ENCODE assay signal across 8 cellular contexts in the genomic region with DNA sequence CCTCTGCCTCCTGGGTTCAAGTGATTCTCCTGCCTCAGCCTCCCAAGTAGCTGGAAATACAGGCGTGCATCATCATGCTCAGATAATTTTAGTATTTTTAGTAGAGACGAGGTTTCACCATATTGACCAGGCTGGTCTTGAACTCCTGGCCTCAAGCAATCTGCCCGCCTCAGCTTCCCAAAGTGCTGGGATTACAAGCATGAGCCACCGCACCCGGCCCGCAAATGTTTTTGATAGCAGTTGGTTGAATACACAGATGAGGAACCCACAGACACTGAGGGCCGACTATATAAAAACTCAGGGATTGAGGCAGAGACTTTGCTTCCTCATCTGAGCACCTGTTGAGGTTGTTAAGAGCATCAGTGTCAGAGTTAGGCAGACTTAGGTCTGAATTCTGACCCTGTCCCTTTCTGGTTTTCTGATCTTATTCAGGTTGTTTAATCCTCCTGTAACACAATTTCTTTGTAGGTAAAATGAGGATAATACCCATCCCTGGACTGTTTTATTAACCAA.
A peak's percentile ranks its signal among the peaks of the same experiment; 100 is the strongest.
DNase-seq lines count a peak whose midpoint lies in the region; ATAC-seq and TF ChIP-seq lines count a peak whose summit lies in the region.
"Not testable (repeated sequence)": the region's sequence is repeated elsewhere in the genome, so short reads cannot be mapped to it uniquely, and the experiment has no call there.

No MANE protein-coding gene starts in this region.

- peak overlapping the region; percentile 88 for H3K27ac Mint-ChIP-seq in CD8-positive, alpha-beta T cell
- peak overlapping the region; percentile 69 for H3K27ac Mint-ChIP-seq in activated CD4-positive, alpha-beta T cell treated with anti-CD3 and anti-CD28 coated beads, Interleukin-2, amount 10 ng/mL, durations not matched to agents 24 days and 14 days
- H3K27ac Mint-ChIP-seq in activated naive CD4-positive, alpha-beta T cell treated with anti-CD3 and anti-CD28 coated beads, Interleukin-2, amount 50 U/mL, for 24 hours = peak overlapping the region; percentile 23
- H3K27ac Mint-ChIP-seq in effector memory CD8-positive, alpha-beta T cell = peak overlapping the region; percentile 94 to 100
- H3K27ac Mint-ChIP-seq in naive B cell = peak overlapping the region in 3 of 6 donors; percentile 59 to 90 (median 85)
- H3K27ac Mint-ChIP-seq in stimulated activated naive CD8-positive, alpha-beta T cell treated with anti-CD3 and anti-CD28 coated beads, Interleukin-15, Interleukin-2, amounts not matched to agents 100 ng/mL and 50 ng/mL, for 24 hours = peak overlapping the region; percentile 16

- TF ChIP-seq CTCF in CD8-positive, alpha-beta T cell (IDR thresholded peaks at IDR 0.05); Peyer's patch (IDR thresholded peaks at IDR 0.05): not testable (repeated sequence)

- not testable (repeated sequence) for H3K9me3 Mint-ChIP-seq in CD8-positive, alpha-beta T cell; activated CD4-positive, alpha-beta T cell treated with anti-CD3 and anti-CD28 coated beads, Interleukin-2, amount 10 ng/mL, durations not matched to agents 24 days and 14 days; activated naive CD4-positive, alpha-beta T cell treated with anti-CD3 and anti-CD28 coated beads, Interleukin-2, amount 50 U/mL, for 24 hours; effector memory CD8-positive, alpha-beta T cell; naive B cell; stimulated activated naive CD8-positive, alpha-beta T cell treated with anti-CD3 and anti-CD28 coated beads, Interleukin-15, Interleukin-2, amounts not matched to agents 100 ng/mL and 50 ng/mL, for 24 hours

- DNase-seq in CD8-positive, alpha-beta T cell; activated CD4-positive, alpha-beta T cell treated with anti-CD3 and anti-CD28 coated beads, Interleukin-2, amount 10 ng/mL, durations not matched to agents 24 days and 14 days; effector memory CD8-positive, alpha-beta T cell; naive B cell: not testable (repeated sequence)
- peak in 2 of 3 donors; percentile 7 to 46 for DNase-seq in Peyer's patch
- peak; percentile 19 for DNase-seq in activated T-cell treated with anti-CD3 and anti-CD28 coated beads, Interleukin-2, amount 50 U/mL, for 1 hour

- intact Hi-C loops in CD8-positive, alpha-beta T cell (cut with DNase I, micrococcal nuclease); activated CD4-positive, alpha-beta T cell treated with anti-CD3 and anti-CD28 coated beads, Interleukin-2, amount 10 ng/mL, durations not matched to agents 24 days and 14 days (cut with micrococcal nuclease): not testable (repeated sequence)

- H3K36me3 ChIP-seq in CD8-positive, alpha-beta T cell (ENCODE audit: insufficient read depth, low read length); Peyer's patch: not testable (repeated sequence)

- peaks cover 78% of the 10 kb centered on the region for H3K4me1 Mint-ChIP-seq in CD8-positive, alpha-beta T cell (ENCODE audit: low read depth)
- H3K4me1 Mint-ChIP-seq in activated CD4-positive, alpha-beta T cell treated with anti-CD3 and anti-CD28 coated beads, Interleukin-2, amount 10 ng/mL, durations not matched to agents 24 days and 14 days = peaks cover 52% of the 10 kb centered on the region
- peaks cover 70% of the 10 kb centered on the region for H3K4me1 Mint-ChIP-seq in activated naive CD4-positive, alpha-beta T cell treated with anti-CD3 and anti-CD28 coated beads, Interleukin-2, amount 50 U/mL, for 24 hours
- H3K4me1 Mint-ChIP-seq in effector memory CD8-positive, alpha-beta T cell (ENCODE audit: low read depth in 2 of 2) = peaks cover 39 to 50% of the 10 kb centered on the region in 2 donors
- peaks cover 39 to 54% (median 51%) of the 10 kb centered on the region in 3 donors for H3K4me1 Mint-ChIP-seq in naive B cell
- peaks cover 62% of the 10 kb centered on the region for H3K4me1 Mint-ChIP-seq in stimulated activated naive CD8-positive, alpha-beta T cell treated with anti-CD3 and anti-CD28 coated beads, Interleukin-15, Interleukin-2, amounts not matched to agents 100 ng/mL and 50 ng/mL, for 24 hours (ENCODE audit: low read depth)

- CTCF ChIA-PET in CD8-positive, alpha-beta T cell (lab: Charles Lee) = interaction anchor here (3.4 to 7.0 kb wide), 3 partner anchors 27 to 86 kb away, joined by 21 to 83 read pairs (median 26); a partner anchor contains a TSS

- peaks cover 88% of the 10 kb centered on the region for H3K4me1 ChIP-seq in CD8-positive, alpha-beta T cell (ENCODE audit: insufficient read depth, low read length)
- peaks cover 0 to 19% (median 13%) of the 10 kb centered on the region in 4 donors for H3K4me1 ChIP-seq in Peyer's patch

- POLR2A ChIA-PET in CD8-positive, alpha-beta T cell (lab: Charles Lee) = interaction anchor here (15.9 to 24.8 kb wide), 2 partner anchors 31 to 80 kb away, joined by 245 to 1192 read pairs; a partner anchor contains a TSS

- ATAC-seq in CD8-positive, alpha-beta T cell; effector memory CD8-positive, alpha-beta T cell (replicated peaks): not testable (repeated sequence)
- ATAC-seq in naive B cell (ENCODE audit: low read depth in 2 of 2) = peak; percentile 78 to 85

- not testable (repeated sequence) for H3K27me3 Mint-ChIP-seq in CD8-positive, alpha-beta T cell (ENCODE audit: low read depth); activated CD4-positive, alpha-beta T cell treated with anti-CD3 and anti-CD28 coated beads, Interleukin-2, amount 10 ng/mL, durations not matched to agents 24 days and 14 days; activated naive CD4-positive, alpha-beta T cell treated with anti-CD3 and anti-CD28 coated beads, Interleukin-2, amount 50 U/mL, for 24 hours; effector memory CD8-positive, alpha-beta T cell; naive B cell; stimulated activated naive CD8-positive, alpha-beta T cell treated with anti-CD3 and anti-CD28 coated beads, Interleukin-15, Interleukin-2, amounts not matched to agents 100 ng/mL and 50 ng/mL, for 24 hours

- not testable (repeated sequence) for H3K4me3 ChIP-seq in CD8-positive, alpha-beta T cell (ENCODE audit: low read depth, low read length); Peyer's patch

- peak overlapping the region; percentile 8 for H3K27ac ChIP-seq in CD8-positive, alpha-beta T cell (ENCODE audit: low read depth, low read length)
- peak overlapping the region in 1 of 4 donors; percentile 58 for H3K27ac ChIP-seq in Peyer's patch

- TF ChIP-seq POLR2A in Peyer's patch (IDR thresholded peaks at IDR 0.05) = not testable (repeated sequence)

- H3K9me3 ChIP-seq in CD8-positive, alpha-beta T cell (ENCODE audit: low read length); Peyer's patch: not testable (repeated sequence)

- H3K27me3 ChIP-seq in CD8-positive, alpha-beta T cell (ENCODE audit: insufficient read depth, low read length); Peyer's patch: not testable (repeated sequence)

- peak overlapping the region; percentile 39 for H3K4me3 Mint-ChIP-seq in CD8-positive, alpha-beta T cell
- peak overlapping the region; percentile 81 for H3K4me3 Mint-ChIP-seq in activated CD4-positive, alpha-beta T cell treated with anti-CD3 and anti-CD28 coated beads, Interleukin-2, amount 10 ng/mL, durations not matched to agents 24 days and 14 days
- peak overlapping the region; percentile 57 for H3K4me3 Mint-ChIP-seq in activated naive CD4-positive, alpha-beta T cell treated with anti-CD3 and anti-CD28 coated beads, Interleukin-2, amount 50 U/mL, for 24 hours
- H3K4me3 Mint-ChIP-seq in effector memory CD8-positive, alpha-beta T cell = peak overlapping the region; percentile 41 to 53
- peak overlapping the region in 4 of 8 donors; percentile 30 to 56 (median 42) for H3K4me3 Mint-ChIP-seq in naive B cell
- H3K4me3 Mint-ChIP-seq in stimulated activated naive CD8-positive, alpha-beta T cell treated with anti-CD3 and anti-CD28 coated beads, Interleukin-15, Interleukin-2, amounts not matched to agents 100 ng/mL and 50 ng/mL, for 24 hours = peak overlapping the region; percentile 82

- not testable (repeated sequence) for H3K36me3 Mint-ChIP-seq in CD8-positive, alpha-beta T cell; activated naive CD4-positive, alpha-beta T cell treated with anti-CD3 and anti-CD28 coated beads, Interleukin-2, amount 50 U/mL, for 24 hours; naive B cell; stimulated activated naive CD8-positive, alpha-beta T cell treated with anti-CD3 and anti-CD28 coated beads, Interleukin-15, Interleukin-2, amounts not matched to agents 100 ng/mL and 50 ng/mL, for 24 hours (ENCODE audit: low read depth)
- H3K36me3 Mint-ChIP-seq in activated CD4-positive, alpha-beta T cell treated with anti-CD3 and anti-CD28 coated beads, Interleukin-2, amount 10 ng/mL, durations not matched to agents 24 days and 14 days (ENCODE audit: low read depth) = peaks cover 11% of the 10 kb centered on the region
- peaks cover 19% of the 10 kb centered on the region for H3K36me3 Mint-ChIP-seq in effector memory CD8-positive, alpha-beta T cell (ENCODE audit: insufficient read depth)
